In genomic region chr14:39452680-39453079, GRCh38 we compare ENCODE assay signal across 21 cellular contexts. TPM values are rescaled to one million over a fixed set of nuclear protein-coding genes. Genes with fewer than 3 reads are reported as not detected.
A peak's percentile ranks its signal among the peaks of the same experiment; 100 is the strongest.
DNase-seq lines count a peak whose midpoint lies in the region; ATAC-seq, FAIRE-seq and TF ChIP-seq lines count a peak whose summit lies in the region.
"Had no signal": no experiment of that assay in that cellular context is flagged by ENCODE, and none has a peak within 500 bp of the region (broad histone marks: within the 10 kb centered on the region; RNA-seq: fewer than 3 reads in every experiment).

No MANE protein-coding gene starts in this region.

- no peak for TF ChIP-seq POLR2A in GM12892 (IDR thresholded peaks at IDR 0.05; ENCODE audit: low read depth, low read length)

- peak overlapping the region; percentile 14 for H3K27ac ChIP-seq in cingulate gyrus (ENCODE audit: low read depth, low read length)
- H3K27ac ChIP-seq: GM23248 had no signal

- DNase-seq in Ammon's horn (ENCODE audit: low spot score) (peak; percentile 70), GM12892 (ENCODE audit: insufficient read length) (no peak), midbrain (lab: John Stamatoyannopoulos, UW) (peak; percentile 28), NCI-H1436 treated with DMSO at 0.1 percent for 48 hours (lab: John Stamatoyannopoulos, UW) (no peak)
- DNase-seq: BE2C; CD4-positive, CD25-positive, alpha-beta regulatory T cell; CD8-positive, alpha-beta memory T cell; COR-L47; DMS 273 treated with DMSO at 0.1 percent for 48 hours; DMS53; DND-41; EL; GM23248; HFFc6; KBM-7 had no signal

- peak; percentile 50 for FAIRE-seq in GM12892 (lab: Jason Lieb, UNC)
- FAIRE-seq: H54, HTR-8/SVneo had no signal

- ATAC-seq in GM19351 (IDR thresholded peaks at IDR 0.05; ENCODE audit: unreplicated experiment) (no peak), GM18502 (IDR thresholded peaks at IDR 0.05; ENCODE audit: poor library complexity, unreplicated experiment) (no peak)
- ATAC-seq: HCT116 had no signal

RNA-seq across cellular contexts. Expression of gene FBXO33, which starts 20.4 kb away (rescaled TPM):
- polyA plus RNA-seq in GM12892 (2012; ENCODE audit: missing spikeins), result 14.6 TPM

Comparison
In these comparisons a context has a peak if more than half of its experiments do, and no peak if none do; other contexts are left out.
1. DNase-seq: peak in Ammon's horn (single experiment) and midbrain (single experiment); none in GM12892 (single experiment) and NCI-H1436 treated with DMSO at 0.1 percent for 48 hours (single experiment).